20 cellular contexts compared by ENCODE assay signal in the genomic region with DNA sequence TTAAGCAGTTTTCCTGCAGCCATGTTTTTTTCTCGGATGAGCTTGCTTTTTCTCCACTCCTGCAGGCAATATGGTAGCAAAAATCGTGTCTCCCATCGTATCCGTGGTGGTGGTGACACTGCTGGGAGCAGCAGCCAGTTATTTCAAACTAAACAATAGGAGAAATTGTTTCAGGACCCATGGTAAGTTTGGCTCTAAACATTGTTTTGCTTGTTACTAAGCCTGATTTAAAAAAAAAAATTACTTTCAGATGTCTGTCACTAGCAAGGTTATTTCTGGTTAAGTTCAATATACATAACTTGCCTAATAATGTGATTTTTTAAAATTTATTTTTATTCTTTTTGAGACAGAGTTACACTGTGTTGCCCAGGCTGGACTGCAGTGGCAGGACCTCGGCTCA. TPM values are rescaled to one million over a fixed set of nuclear protein-coding genes. Genes with fewer than 3 reads are reported as not detected.
"Had no signal": no experiment of that assay in that cellular context is flagged by ENCODE, and none has a peak within 500 bp of the region (broad histone marks: within the 10 kb centered on the region; RNA-seq: fewer than 3 reads in every experiment).

No MANE protein-coding gene starts in this region.

- H3K36me3 Mint-ChIP-seq: activated naive CD4-positive, alpha-beta T cell treated with anti-CD3 and anti-CD28 coated beads, Interleukin-2, amount 50 U/mL, for 24 hours; naive thymus-derived CD8-positive, alpha-beta T cell had no signal

- H3K27ac Mint-ChIP-seq: activated naive CD4-positive, alpha-beta T cell treated with anti-CD3 and anti-CD28 coated beads, Interleukin-2, amount 50 U/mL, for 24 hours; naive thymus-derived CD8-positive, alpha-beta T cell had no signal

- H3K9me3 ChIP-seq: ascending aorta, heart right ventricle, thyroid gland had no signal

- H3K9me3 Mint-ChIP-seq: activated naive CD4-positive, alpha-beta T cell treated with anti-CD3 and anti-CD28 coated beads, Interleukin-2, amount 50 U/mL, for 24 hours; naive thymus-derived CD8-positive, alpha-beta T cell had no signal

- H3K27me3 Mint-ChIP-seq: activated naive CD4-positive, alpha-beta T cell treated with anti-CD3 and anti-CD28 coated beads, Interleukin-2, amount 50 U/mL, for 24 hours had no signal

- H3K79me2 ChIP-seq: parathyroid adenoma had no signal

- H3K9ac ChIP-seq: parathyroid adenoma had no signal

- H3K4me3 Mint-ChIP-seq: activated naive CD4-positive, alpha-beta T cell treated with anti-CD3 and anti-CD28 coated beads, Interleukin-2, amount 50 U/mL, for 24 hours; naive thymus-derived CD8-positive, alpha-beta T cell had no signal

- H2AFZ ChIP-seq: parathyroid adenoma had no signal

- H3K4me1 ChIP-seq: ascending aorta, parathyroid adenoma, thyroid gland had no signal

- DNase-seq: activated CD4-positive, alpha-beta T cell treated with anti-CD3 and anti-CD28 coated beads, Interleukin-2, amount 50 U/mL, for 1 hour; activated CD8-positive, alpha-beta memory T cell treated with anti-CD3 and anti-CD28 coated beads for 24 hours; activated CD8-positive, alpha-beta memory T cell treated with anti-CD3 and anti-CD28 coated beads, Interleukin-2, amount 50 U/mL, for 48 hours; activated gamma-delta T cell; cerebellar nuclear complex; effector memory CD4-positive, alpha-beta T cell; heart right ventricle; left cardiac atrium; naive thymus-derived CD8-positive, alpha-beta T cell; stimulated activated CD4-positive, alpha-beta T cell treated with anti-CD3 and anti-CD28 coated beads, Interleukin-12 subunit alpha, Interleukin-12 subunit beta, amount 100 ng/mL, for 4 hours; stimulated activated CD4-positive, alpha-beta T cell treated with anti-CD3 and anti-CD28 coated beads, Interleukin-1b, Interleukin-23, amount 100 ng/mL, for 48 hours; stimulated activated CD8-positive, alpha-beta memory T cell treated with anti-CD3 and anti-CD28 coated beads, Interleukin-4, amount 100 ng/mL, for 48 hours; stimulated activated naive CD4-positive, alpha-beta T cell; T-helper 1 cell; T-helper 9 cell; thyroid gland had no signal

- H3K4me3 ChIP-seq: ascending aorta, heart right ventricle, thyroid gland had no signal

- H3K27ac ChIP-seq: ascending aorta, heart right ventricle, parathyroid adenoma, thyroid gland had no signal

- H3K36me3 ChIP-seq: ascending aorta, heart right ventricle, thyroid gland had no signal

- H3K27me3 ChIP-seq: ascending aorta, thyroid gland had no signal

- ATAC-seq: activated CD4-positive, CD25-positive, alpha-beta regulatory T cell treated with anti-CD3 and anti-CD28 coated beads, Interleukin-2, amount 50 U/mL, for 24 hours; heart right ventricle; left cardiac atrium; naive thymus-derived CD8-positive, alpha-beta T cell had no signal

RNA-seq across cellular contexts. Expression of a gene that starts 17.5 kb away (rescaled TPM):
- total RNA-seq: naive thymus-derived CD8-positive, alpha-beta T cell had no signal
- polyA plus RNA-seq: naive thymus-derived CD8-positive, alpha-beta T cell had no signal

RNA-seq across cellular contexts. Expression of a gene that starts 59.4 kb away (rescaled TPM):
- total RNA-seq: naive thymus-derived CD8-positive, alpha-beta T cell had no signal
- polyA plus RNA-seq: naive thymus-derived CD8-positive, alpha-beta T cell had no signal
